17 cellular contexts compared by ENCODE assay signal in genomic region chr3:71025010-71025409, GRCh38.
DNase-seq lines count a peak whose midpoint lies in the region; ATAC-seq and TF ChIP-seq lines count a peak whose summit lies in the region.
"Had no signal": no experiment of that assay in that cellular context is flagged by ENCODE, and none has a peak within 500 bp of the region (broad histone marks: within the 10 kb centered on the region; RNA-seq: fewer than 3 reads in every experiment).

No MANE protein-coding gene starts in this region.

- H3K27me3 Mint-ChIP-seq in activated naive CD8-positive, alpha-beta T cell: no peaks in the 10 kb centered on the region
- no peaks in the 10 kb centered on the region for H3K27me3 Mint-ChIP-seq in mesothelial cell of epicardium (ENCODE audit: low read depth)

- H3K4me3 Mint-ChIP-seq in activated naive CD8-positive, alpha-beta T cell: peak overlapping the region; percentile 6
- no peak overlapping the region for H3K4me3 Mint-ChIP-seq in mesothelial cell of epicardium
- H3K4me3 Mint-ChIP-seq: brain had no signal

- no peak for ATAC-seq in GM21367 (IDR thresholded peaks at IDR 0.05; ENCODE audit: unreplicated experiment)
- ATAC-seq: psoas muscle had no signal

- peaks cover 86% of the 10 kb centered on the region for H3K4me1 Mint-ChIP-seq in activated naive CD8-positive, alpha-beta T cell (ENCODE audit: low read depth)
- H3K4me1 Mint-ChIP-seq in mesothelial cell of epicardium: peaks cover 15% of the 10 kb centered on the region

- H3K36me3 Mint-ChIP-seq in activated naive CD8-positive, alpha-beta T cell: peaks cover 24% of the 10 kb centered on the region
- H3K36me3 Mint-ChIP-seq in mesothelial cell of epicardium: peaks cover 26% of the 10 kb centered on the region

- H3K36me3 ChIP-seq in cardiac muscle cell: peaks cover 5% of the 10 kb centered on the region
- peaks cover 0 to 9% (median 0%) of the 10 kb centered on the region in 3 donors for H3K36me3 ChIP-seq in tibial artery

- no peaks in the 10 kb centered on the region for H3K27me3 ChIP-seq in cardiac muscle cell
- no peaks in the 10 kb centered on the region for H3K27me3 ChIP-seq in tibial artery

- H3K27ac Mint-ChIP-seq in activated naive CD8-positive, alpha-beta T cell: peak overlapping the region; percentile 82
- H3K27ac Mint-ChIP-seq in mesothelial cell of epicardium: peak overlapping the region; percentile 45
- H3K27ac Mint-ChIP-seq: brain had no signal

- no peaks in the 10 kb centered on the region for H3K9me3 Mint-ChIP-seq in activated naive CD8-positive, alpha-beta T cell (ENCODE audit: low read depth)
- H3K9me3 Mint-ChIP-seq in mesothelial cell of epicardium: no peaks in the 10 kb centered on the region

- DNase-seq in cardiac muscle cell (ENCODE audit: low read depth in 1 of 2, low spot score in 1 of 2) (no peak), cardiac septum (ENCODE audit: low spot score) (no peak), mesothelial cell of epicardium (ENCODE audit: low spot score in 2 of 2, unreplicated experiment in 2 of 2) (no peak), tibial artery (no peak), dermis blood vessel endothelial cell (no peak), SW480 (ENCODE audit: low spot score) (no peak)
- DNase-seq: DMS53; KG1; NCI-H1092 treated with DMSO at 0.1 percent for 48 hours; NCI-H226; psoas muscle; SHP77; stimulated activated CD4-positive, alpha-beta T cell treated with anti-CD3 and anti-CD28 coated beads, Interleukin-12 subunit alpha, Interleukin-12 subunit beta, amount 100 ng/mL, for 4 hours had no signal

- TF ChIP-seq CTCF in cardiac muscle cell (IDR thresholded peaks at IDR 0.05; ENCODE audit: low read depth, low read length) (no peak), mesothelial cell of epicardium (IDR thresholded peaks at IDR 0.05; ENCODE audit: unreplicated experiment) (no peak), tibial artery (IDR thresholded peaks at IDR 0.05) (no peak)

- H3K27ac ChIP-seq in cardiac muscle cell (peak overlapping the region; percentile 54), tibial artery (peak overlapping the region; percentile 33 to 50)
- H3K27ac ChIP-seq: HL-60, psoas muscle had no signal

- H3K4me1 ChIP-seq in cardiac muscle cell (ENCODE audit: low read depth) (no peaks in the 10 kb centered on the region), tibial artery (peaks cover 0 to 75% (median 38%) of the 10 kb centered on the region in 4 donors)
- H3K4me1 ChIP-seq: psoas muscle had no signal

- H3K4me3 ChIP-seq in cardiac muscle cell (no peak overlapping the region), tibial artery (peak overlapping the region in 1 of 2 donors; percentile 12)
- H3K4me3 ChIP-seq: psoas muscle had no signal

- no peaks in the 10 kb centered on the region for H3K9me3 ChIP-seq in cardiac muscle cell (ENCODE audit: low read depth)
- no peaks in the 10 kb centered on the region for H3K9me3 ChIP-seq in tibial artery
- H3K9me3 ChIP-seq: psoas muscle had no signal

- intact Hi-C loops in cardiac septum (cut with DNase I): no loop called here
- intact Hi-C loops in tibial artery (cut with DNase I; ENCODE audit: low total_unique reads): loop anchor here (10.0 kb wide), 1 partner anchor 280 kb away; no protein-coding TSS in a partner anchor
